Comparison of ENCODE assay signal across 1 cellular context in genomic region chr20:41617931-41618806, GRCh38.
A peak's percentile ranks its signal among the peaks of the same experiment; 100 is the strongest.
TF ChIP-seq lines count a peak whose summit lies in the region.

TSS of gene CHD6 (minus strand) at chr20:41618377. CDS start at chr20:41551337, 67,040 bp downstream.

TF ChIP-seq in HepG2, 621 proteins besides CTCF, POLR2A, EP300 and RAD21 (continued from another document and continues in another):
- TF ChIP-seq ZNF318 (CRISPR knock-in tag; IDR thresholded peaks at IDR 0.05) (no peak), ZNF772 (CRISPR knock-in tag; IDR thresholded peaks at IDR 0.05) (0 out of 2 replicates have a peak, but pooled peaks have one; percentile 28), ZNF281 (CRISPR knock-in tag; IDR thresholded peaks at IDR 0.05; ENCODE audit: borderline replicate concordance) (peak; percentile 12; the same call in 1 of the 2 replicates), SRY (CRISPR knock-in tag; IDR thresholded peaks at IDR 0.05) (0 out of 2 replicates have a peak, but pooled peaks have one; percentile 19), ZBTB40 (IDR thresholded peaks at IDR 0.05) (no peak), ZBTB40 (CRISPR knock-in tag; IDR thresholded peaks at IDR 0.05) (no peak), ZKSCAN1 (IDR thresholded peaks at IDR 0.05; ENCODE audit: low read length) (no peak), ZNF800 (CRISPR knock-in tag; IDR thresholded peaks at IDR 0.05) (no peak), PAX8 (CRISPR knock-in tag; IDR thresholded peaks at IDR 0.05; ENCODE audit: borderline replicate concordance) (no peak), KDM6A (CRISPR knock-in tag; IDR thresholded peaks at IDR 0.05; ENCODE audit: low read depth) (no peak), RCOR2 (CRISPR knock-in tag; IDR thresholded peaks at IDR 0.05) (no peak), MEF2D (CRISPR knock-in tag; IDR thresholded peaks at IDR 0.05) (no peak; the same call in 1 of the 2 replicates), FOXP4 (CRISPR knock-in tag; IDR thresholded peaks at IDR 0.05) (no peak; the same call in 1 of the 2 replicates), HNF1A (IDR thresholded peaks at IDR 0.05; ENCODE audit: low read depth) (peak; percentile 40; the same call in 1 of the 2 replicates), HNF1A (CRISPR knock-in tag; IDR thresholded peaks at IDR 0.05; ENCODE audit: borderline replicate concordance) (no peak), TBX2 (CRISPR knock-in tag; IDR thresholded peaks at IDR 0.05; ENCODE audit: borderline replicate concordance) (peak; percentile 43), POLR2AphosphoS2 (IDR thresholded peaks at IDR 0.05; ENCODE audit: low read depth, low read length) (no peak), RBM22 (optimal IDR thresholded peaks at IDR 0.05; ENCODE audit: low read length) (no peak)
